In genomic region chr2:231364961-231365810, GRCh38 we compare ENCODE assay signal across 9 cellular contexts. TPM values are rescaled to one million over a fixed set of nuclear protein-coding genes. Genes with fewer than 3 reads are reported as not detected.
A peak's percentile ranks its signal among the peaks of the same experiment; 100 is the strongest.
DNase-seq lines count a peak whose midpoint lies in the region; ATAC-seq, FAIRE-seq and TF ChIP-seq lines count a peak whose summit lies in the region.
"Had no signal": no experiment of that assay in that cellular context is flagged by ENCODE, and none has a peak within 500 bp of the region (broad histone marks: within the 10 kb centered on the region; RNA-seq: fewer than 3 reads in every experiment).

No MANE protein-coding gene starts in this region.

- H3K79me2 ChIP-seq in Loucy (ENCODE audit: insufficient read depth, low read length): no peaks in the 10 kb centered on the region

- FAIRE-seq in kidney (lab: Jason Lieb, UNC): no peak

- H3K9ac ChIP-seq in Loucy (ENCODE audit: low read depth, low read length, poor library complexity, severe bottlenecking): no peak overlapping the region
- H3K9ac ChIP-seq in kidney (ENCODE audit: low read length in 2 of 2): no peak overlapping the region

- peak; percentile 56 for DNase-seq in BJ (ENCODE audit: low read depth)
- DNase-seq in brain pericyte (ENCODE audit: low read depth, low spot score): peak; percentile 54
- peak; percentile 57 for DNase-seq in kidney
- no peak for DNase-seq in activated T-cell treated with anti-CD3 and anti-CD28 coated beads, Interleukin-2, amount 50 U/mL, for 48 hours

- intact Hi-C loops in kidney (cut with DNase I): no loop called here

- H3K9me3 ChIP-seq in Loucy (ENCODE audit: insufficient read depth, low read depth, low read length) (no peaks in the 10 kb centered on the region), kidney (ENCODE audit: control insufficient read depth in 1 of 2, low read length in 2 of 2) (no peaks in the 10 kb centered on the region)
- H3K9me3 ChIP-seq: adrenal gland had no signal

- TF ChIP-seq CTCF in BJ (IDR thresholded peaks at IDR 0.05; ENCODE audit: insufficient read depth, low read depth, low read length) (no peak), Loucy (conservative IDR thresholded peaks at IDR 0.05; ENCODE audit: low read length) (no peak), kidney (IDR thresholded peaks at IDR 0.05; ENCODE audit: borderline replicate concordance, extremely low read depth, insufficient read depth) (no peak)

- no peak overlapping the region for H3K4me2 ChIP-seq in Loucy (ENCODE audit: low read depth, low read length, poor library complexity, severe bottlenecking)

- POLR2A ChIA-PET in BJ (lab: Charles Lee): no interaction called here

- H3K27me3 ChIP-seq in BJ (ENCODE audit: control insufficient read depth, insufficient read depth, low read length): no peaks in the 10 kb centered on the region
- H3K27me3 ChIP-seq in Loucy (ENCODE audit: insufficient read depth, low read length, poor library complexity, severe bottlenecking): no peaks in the 10 kb centered on the region
- H3K27me3 ChIP-seq: adrenal gland had no signal

- no peaks in the 10 kb centered on the region for H3F3A ChIP-seq in Loucy (ENCODE audit: low read depth)

- peaks cover 13% of the 10 kb centered on the region for H3K36me3 ChIP-seq in BJ (ENCODE audit: control insufficient read depth, insufficient read depth, low read length)
- H3K36me3 ChIP-seq in Loucy (ENCODE audit: insufficient read depth, low read length): no peaks in the 10 kb centered on the region
- peaks cover 0 to 2% of the 10 kb centered on the region in 2 donors for H3K36me3 ChIP-seq in kidney (ENCODE audit: control insufficient read depth in 1 of 2, insufficient read depth in 2 of 2, low read length in 2 of 2)

- ATAC-seq in GM21576 (IDR thresholded peaks at IDR 0.05; ENCODE audit: unreplicated experiment) (no peak), HG03097 (IDR thresholded peaks at IDR 0.05; ENCODE audit: low FRiP score, unreplicated experiment) (no peak), GM19452 (IDR thresholded peaks at IDR 0.05; ENCODE audit: unreplicated experiment) (no peak)

- peak overlapping the region; percentile 23 for H2AFZ ChIP-seq in Loucy (ENCODE audit: low read length)

- H3K27ac ChIP-seq in kidney (ENCODE audit: low read depth in 2 of 2, low read length in 2 of 2): no peak overlapping the region

- H4K20me1 ChIP-seq in Loucy (ENCODE audit: insufficient read depth, low read length, poor library complexity, severe bottlenecking): no peaks in the 10 kb centered on the region

- CTCF ChIA-PET in BJ (lab: Yijun Ruan, JAX): no interaction called here

- H3K9me2 ChIP-seq in Loucy (replicated peaks; ENCODE audit: low read depth, low read length): no peaks in the 10 kb centered on the region

- H3K4me1 ChIP-seq in Loucy (ENCODE audit: insufficient read depth, low read length, poor library complexity, severe bottlenecking): peaks cover 33% of the 10 kb centered on the region
- no peaks in the 10 kb centered on the region for H3K4me1 ChIP-seq in kidney (ENCODE audit: control insufficient read depth in 1 of 2, insufficient read depth in 1 of 2, low read depth in 1 of 2, low read length in 2 of 2)
- H3K4me1 ChIP-seq: adrenal gland had no signal

- H3K4me3 ChIP-seq in BJ (ENCODE audit: low read depth, low read length): no peak overlapping the region
- no peak overlapping the region for H3K4me3 ChIP-seq in Loucy (ENCODE audit: low read length, poor library complexity, severe bottlenecking)
- no peak overlapping the region for H3K4me3 ChIP-seq in kidney (ENCODE audit: low read length in 2 of 2)
- H3K4me3 ChIP-seq: adrenal gland had no signal

RNA-seq across cellular contexts. Expression of gene B3GNT7, which starts 30.3 kb away (rescaled TPM):
- polyA plus RNA-seq in BJ (2011; rRNA removed) (0.06 and 0.15 TPM in 2 replicates), kidney (ENCODE audit: insufficient read depth, low read depth, low replicate concordance) (2.4 TPM)
- 0.09 and 0.51 TPM in 2 replicates for polyA minus RNA-seq in BJ (2011; rRNA and poly(A)+ RNA removed)
- total RNA-seq in kidney: 9.3 TPM

Comparison
In these comparisons a context has a peak if more than half of its experiments do, and no peak if none do; other contexts are left out.
1. DNase-seq: peak in BJ (single experiment), brain pericyte (single experiment) and kidney (single experiment); none in activated T-cell treated with anti-CD3 and anti-CD28 coated beads, Interleukin-2, amount 50 U/mL, for 48 hours (0 of 2).